8 cellular contexts compared by ENCODE assay signal in the genomic region with DNA sequence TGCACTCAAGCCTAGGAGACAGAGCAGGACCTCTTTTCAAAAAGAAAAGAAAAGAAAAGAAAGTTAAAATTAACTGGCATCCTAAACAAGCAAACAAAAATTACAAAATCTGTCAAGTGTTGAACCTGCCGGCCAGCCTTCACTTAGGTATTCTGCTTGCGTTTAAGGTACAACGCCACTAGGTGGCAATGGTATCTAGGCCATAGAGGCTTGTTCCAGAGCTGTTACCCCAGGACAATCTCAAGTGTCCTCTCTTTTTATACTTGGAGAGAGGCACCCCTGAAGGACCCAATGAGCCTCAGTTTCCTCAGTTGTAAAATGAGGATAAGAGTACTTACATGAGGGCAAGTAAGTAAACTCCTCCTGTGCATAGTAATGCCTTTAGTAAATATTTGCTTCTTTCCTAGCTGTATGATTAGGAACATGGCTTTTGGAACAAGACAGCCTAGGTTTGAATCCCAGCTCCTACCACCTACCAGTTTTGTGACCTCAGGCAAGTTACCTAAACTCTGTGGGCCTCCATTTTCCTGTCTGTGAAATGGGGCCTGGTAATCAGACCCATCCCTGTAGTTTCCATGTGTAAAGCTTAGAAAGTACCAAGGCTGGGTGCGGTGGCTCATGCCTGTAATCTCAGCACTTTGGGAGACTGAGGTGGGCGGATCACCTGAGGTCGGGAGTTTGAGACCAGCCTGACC. TPM values are rescaled to one million over a fixed set of nuclear protein-coding genes. Genes with fewer than 3 reads are reported as not detected.
DNase-seq lines count a peak whose midpoint lies in the region; ATAC-seq and TF ChIP-seq lines count a peak whose summit lies in the region.

No MANE protein-coding gene starts in this region.

- H3K27ac ChIP-seq in DND-41 (ENCODE audit: low read length) (no peak overlapping the region), KMS-11 (no peak overlapping the region)

- H2AFZ ChIP-seq in DND-41 (ENCODE audit: low read depth, low read length) (no peak overlapping the region), KMS-11 (ENCODE audit: low read depth) (no peak overlapping the region)

- H3K36me3 ChIP-seq in DND-41 (ENCODE audit: insufficient read depth, low read length), result no peaks in the 10 kb centered on the region
- H3K36me3 ChIP-seq in KMS-11 (ENCODE audit: insufficient read depth), result no peaks in the 10 kb centered on the region

- no peaks in the 10 kb centered on the region for H3K79me2 ChIP-seq in DND-41 (ENCODE audit: insufficient read depth, low read length)
- H3K79me2 ChIP-seq in KMS-11 (ENCODE audit: insufficient read depth, low read depth), result no peaks in the 10 kb centered on the region

- H3K4me1 ChIP-seq in DND-41 (ENCODE audit: insufficient read depth, low read length), result no peaks in the 10 kb centered on the region
- no peaks in the 10 kb centered on the region for H3K4me1 ChIP-seq in KMS-11 (ENCODE audit: low read depth, poor library complexity, severe bottlenecking)

- peak; percentile 72 for TF ChIP-seq CTCF in DND-41 (IDR thresholded peaks at IDR 0.05; ENCODE audit: borderline replicate concordance, extremely low read depth, low read length, poor library complexity, severe bottlenecking)
- peak; percentile 83 for TF ChIP-seq CTCF in KMS-11 (conservative IDR thresholded peaks at IDR 0.05; ENCODE audit: low read depth, low read length)

- peaks cover 3% of the 10 kb centered on the region; the same call in 1 of the 2 replicates for H4K20me1 ChIP-seq in DND-41 (ENCODE audit: insufficient read depth, low read length)
- H4K20me1 ChIP-seq in KMS-11 (ENCODE audit: insufficient read depth), result no peaks in the 10 kb centered on the region

- ATAC-seq in DND-41 (ENCODE audit: insufficient read depth, low read depth) (no peak), HG02759 (IDR thresholded peaks at IDR 0.05; ENCODE audit: unreplicated experiment) (no peak)

- H3K9me3 ChIP-seq in DND-41 (ENCODE audit: insufficient read depth, low read length, severe bottlenecking), result no peaks in the 10 kb centered on the region

- DNase-seq in DND-41 (peak; percentile 21), SKM-1 treated with dmso at 0.1 percent for 144 hours (lab: John Stamatoyannopoulos, UW; ENCODE audit: unreplicated experiment) (peak; percentile 71), amniotic epithelial cell (ENCODE audit: low read depth) (peak; percentile 53), iPS-NIHi7 (ENCODE audit: extremely low spot score) (peak; percentile 77), ureter (ENCODE audit: low spot score) (no peak)
- peak; percentile 21 to 41 for DNase-seq in stimulated activated CD4-positive, alpha-beta T cell treated with anti-CD3 and anti-CD28 coated beads, Interleukin-4, amount 100 ng/mL, for 4 hours

- no peak overlapping the region for H3K9ac ChIP-seq in DND-41 (ENCODE audit: low read depth, low read length)
- H3K9ac ChIP-seq in KMS-11, result no peak overlapping the region

- H3K27me3 ChIP-seq in DND-41 (ENCODE audit: insufficient read depth, low read length, poor library complexity) (peaks cover 5% of the 10 kb centered on the region), KMS-11 (ENCODE audit: insufficient read depth, low read depth) (no peaks in the 10 kb centered on the region)

- H3K4me2 ChIP-seq in DND-41 (ENCODE audit: insufficient read depth, low read length) (no peak overlapping the region), KMS-11 (no peak overlapping the region)

- H3K4me3 ChIP-seq in DND-41 (ENCODE audit: low read depth in 1 of 2, low read length in 2 of 2) (no peak overlapping the region), KMS-11 (IDR thresholded peaks at IDR 0.05; ENCODE audit: insufficient read depth, low read depth, low read length) (no peak overlapping the region)

RNA-seq across cellular contexts. Expression of a gene that starts 5.8 kb away (rescaled TPM):
- total RNA-seq in ureter, result 1.9 TPM

RNA-seq across cellular contexts. Expression of a gene that starts 34.2 kb away (rescaled TPM):
- total RNA-seq in ureter, result 1,781 TPM
